Comparison of ENCODE assay signal across 2 cellular contexts in the genomic region with DNA sequence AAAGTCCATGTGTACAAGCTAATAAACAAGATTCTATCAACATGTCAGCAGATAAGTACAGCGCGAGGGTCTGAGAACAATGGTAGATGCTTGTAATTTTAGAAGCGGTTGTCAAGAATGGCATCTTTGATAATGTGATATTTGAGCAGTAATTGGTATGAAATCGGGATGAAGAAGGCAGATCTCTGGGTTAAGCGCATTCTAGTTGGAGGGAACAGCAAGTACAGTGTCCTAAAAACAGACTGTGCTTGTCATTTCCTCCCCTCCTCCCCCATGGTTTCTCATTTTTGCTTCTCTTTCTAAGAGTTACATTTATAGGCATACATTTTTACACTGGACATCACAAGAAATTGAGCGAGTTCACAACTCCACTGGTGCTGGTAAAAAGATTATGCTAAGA.
TF ChIP-seq lines count a peak whose summit lies in the region.

No MANE protein-coding gene starts in this region.

TF ChIP-seq in HCT116, 20 proteins besides CTCF, POLR2A, EP300 and RAD21 (continued from another document):
- no peak for TF ChIP-seq ELF1 (IDR thresholded peaks at IDR 0.05; ENCODE audit: borderline replicate concordance, low read depth)

TF ChIP-seq in WTC11, 78 proteins besides CTCF, POLR2A, EP300 and RAD21 (continued from another document):
- TF ChIP-seq, protein P1, sequence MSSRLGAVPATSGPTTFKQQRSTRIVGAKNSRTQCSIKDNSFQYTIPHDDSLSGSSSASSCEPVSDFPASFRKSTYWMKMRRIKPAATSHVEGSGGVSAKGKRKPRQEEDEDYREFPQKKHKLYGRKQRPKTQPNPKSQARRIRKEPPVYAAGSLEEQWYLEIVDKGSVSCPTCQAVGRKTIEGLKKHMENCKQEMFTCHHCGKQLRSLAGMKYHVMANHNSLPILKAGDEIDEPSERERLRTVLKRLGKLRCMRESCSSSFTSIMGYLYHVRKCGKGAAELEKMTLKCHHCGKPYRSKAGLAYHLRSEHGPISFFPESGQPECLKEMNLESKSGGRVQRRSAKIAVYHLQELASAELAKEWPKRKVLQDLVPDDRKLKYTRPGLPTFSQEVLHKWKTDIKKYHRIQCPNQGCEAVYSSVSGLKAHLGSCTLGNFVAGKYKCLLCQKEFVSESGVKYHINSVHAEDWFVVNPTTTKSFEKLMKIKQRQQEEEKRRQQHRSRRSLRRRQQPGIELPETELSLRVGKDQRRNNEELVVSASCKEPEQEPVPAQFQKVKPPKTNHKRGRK (CRISPR knock-in tag; IDR thresholded peaks at IDR 0.05; ENCODE audit: borderline replicate concordance), result no peak
- no peak for TF ChIP-seq TCF7 (CRISPR knock-in tag; IDR thresholded peaks at IDR 0.05; ENCODE audit: low read depth)
- no peak for TF ChIP-seq ELF4 (CRISPR knock-in tag; IDR thresholded peaks at IDR 0.05; ENCODE audit: low read depth)
- no peak for TF ChIP-seq ZNF671 (CRISPR knock-in tag; IDR thresholded peaks at IDR 0.05)
